ENCODE assay signal across 8 cellular contexts in genomic region chr1:19448491-19449439, GRCh38. TPM values are rescaled to one million over a fixed set of nuclear protein-coding genes. Genes with fewer than 3 reads are reported as not detected.
DNase-seq lines count a peak whose midpoint lies in the region; ATAC-seq and TF ChIP-seq lines count a peak whose summit lies in the region.

No MANE protein-coding gene starts in this region.

- ATAC-seq in memory B cell (ENCODE audit: low read depth) (peak; percentile 24), GM18867 (IDR thresholded peaks at IDR 0.05; ENCODE audit: unreplicated experiment) (no peak)

- H3K27ac Mint-ChIP-seq in dendritic cell treated with granulocyte-macrophage colony-stimulating factor and Interleukin-4, amounts not matched to agents 40 ng/mL and 50 ng/mL, for 4 days, result peak overlapping the region; percentile 95
- H3K27ac Mint-ChIP-seq in memory B cell (peak overlapping the region; percentile 87), type B pancreatic cell (peak overlapping the region; percentile 82)

- H3K4me1 Mint-ChIP-seq in dendritic cell treated with granulocyte-macrophage colony-stimulating factor and Interleukin-4, amounts not matched to agents 40 ng/mL and 50 ng/mL, for 4 days (ENCODE audit: low read depth), result peaks cover 93% of the 10 kb centered on the region
- peaks cover 65% of the 10 kb centered on the region for H3K4me1 Mint-ChIP-seq in memory B cell
- H3K4me1 Mint-ChIP-seq in type B pancreatic cell (ENCODE audit: unreplicated experiment), result peaks cover 68% of the 10 kb centered on the region

- no peak for TF ChIP-seq CTCF in type B pancreatic cell (conservative IDR thresholded peaks at IDR 0.05)

- intact Hi-C loops in dendritic cell treated with granulocyte-macrophage colony-stimulating factor and Interleukin-4, amounts not matched to agents 40 ng/mL and 50 ng/mL, for 4 days (cut with micrococcal nuclease), result loop anchor here (5.0 kb wide), 1 partner anchor 34 kb away; no protein-coding TSS in a partner anchor

- no peaks in the 10 kb centered on the region for H3K27me3 Mint-ChIP-seq in dendritic cell treated with granulocyte-macrophage colony-stimulating factor and Interleukin-4, amounts not matched to agents 40 ng/mL and 50 ng/mL, for 4 days
- no peaks in the 10 kb centered on the region for H3K27me3 Mint-ChIP-seq in memory B cell
- no peaks in the 10 kb centered on the region for H3K27me3 Mint-ChIP-seq in type B pancreatic cell

- peaks cover 71% of the 10 kb centered on the region for H3K36me3 Mint-ChIP-seq in dendritic cell treated with granulocyte-macrophage colony-stimulating factor and Interleukin-4, amounts not matched to agents 40 ng/mL and 50 ng/mL, for 4 days (ENCODE audit: low read depth)
- peaks cover 13% of the 10 kb centered on the region for H3K36me3 Mint-ChIP-seq in memory B cell
- peaks cover 4% of the 10 kb centered on the region for H3K36me3 Mint-ChIP-seq in type B pancreatic cell

- peak overlapping the region; percentile 60 for H3K4me3 Mint-ChIP-seq in dendritic cell treated with granulocyte-macrophage colony-stimulating factor and Interleukin-4, amounts not matched to agents 40 ng/mL and 50 ng/mL, for 4 days
- H3K4me3 Mint-ChIP-seq in memory B cell (peak overlapping the region; percentile 37), type B pancreatic cell (peak overlapping the region; percentile 64)

- in situ Hi-C loops in Caki2 (cut with HindIII; ENCODE audit: low pct_unique_long_range_greater_than_20kb, low sequenced_read_pairs), result no loop called here

- no peak for TF ChIP-seq POLR2A in erythroblast (IDR thresholded peaks at IDR 0.05; ENCODE audit: low read length)

- DNase-seq in Caki2 (ENCODE audit: low read depth) (peak; percentile 90), memory B cell (ENCODE audit: low spot score in 2 of 2) (no peak), type B pancreatic cell (ENCODE audit: extremely low spot score, unreplicated experiment) (peak; percentile 79), erythroblast (lab: John Stamatoyannopoulos, UW) (no peak), COLO829 (ENCODE audit: low spot score) (no peak)

- no peaks in the 10 kb centered on the region for H3K9me3 Mint-ChIP-seq in dendritic cell treated with granulocyte-macrophage colony-stimulating factor and Interleukin-4, amounts not matched to agents 40 ng/mL and 50 ng/mL, for 4 days
- no peaks in the 10 kb centered on the region for H3K9me3 Mint-ChIP-seq in memory B cell
- H3K9me3 Mint-ChIP-seq in type B pancreatic cell, result no peaks in the 10 kb centered on the region

TF ChIP-seq in PFSK-1, 5 proteins besides CTCF, POLR2A, EP300 and RAD21:
- TF ChIP-seq POLR2AphosphoS5 (IDR thresholded peaks at IDR 0.05; ENCODE audit: low read depth, low read length) (0 out of 2 replicates have a peak, but pooled peaks have one; percentile 55), SIN3A (IDR thresholded peaks at IDR 0.05; ENCODE audit: borderline replicate concordance, insufficient read depth, low read length) (no peak), FOXP2 (optimal IDR thresholded peaks at IDR 0.05; ENCODE audit: borderline replicate concordance, extremely low read depth, extremely low read length, insufficient read depth) (peak; percentile 56)

RNA-seq across cellular contexts. Expression of gene CAPZB, which starts 36.6 kb away (rescaled TPM):
- total RNA-seq in Caki2 (2014; rRNA removed; shearing (Covaris generic); ENCODE audit: low replicate concordance), result 321 and 323 TPM in 2 replicates
- polyA plus RNA-seq in PFSK-1 (2012; ENCODE audit: insufficient read length, low read depth), result 155 TPM
- 264 and 286 TPM in 2 replicates for total RNA-seq in type B pancreatic cell (ENCODE audit: low replicate concordance)

Comparison
In these comparisons a context has a peak if more than half of its experiments do, and no peak if none do; other contexts are left out.
1. DNase-seq: peak in Caki2 (single experiment) and type B pancreatic cell (single experiment); none in memory B cell (0 of 2), erythroblast (0 of 2) and COLO829 (single experiment).
2. Peak in every context shown above with its lines, with median percentiles within 50 percentile points of each other: H3K27ac Mint-ChIP-seq and H3K4me3 Mint-ChIP-seq.